ENCODE assay signal across 8 cellular contexts in the genomic region with DNA sequence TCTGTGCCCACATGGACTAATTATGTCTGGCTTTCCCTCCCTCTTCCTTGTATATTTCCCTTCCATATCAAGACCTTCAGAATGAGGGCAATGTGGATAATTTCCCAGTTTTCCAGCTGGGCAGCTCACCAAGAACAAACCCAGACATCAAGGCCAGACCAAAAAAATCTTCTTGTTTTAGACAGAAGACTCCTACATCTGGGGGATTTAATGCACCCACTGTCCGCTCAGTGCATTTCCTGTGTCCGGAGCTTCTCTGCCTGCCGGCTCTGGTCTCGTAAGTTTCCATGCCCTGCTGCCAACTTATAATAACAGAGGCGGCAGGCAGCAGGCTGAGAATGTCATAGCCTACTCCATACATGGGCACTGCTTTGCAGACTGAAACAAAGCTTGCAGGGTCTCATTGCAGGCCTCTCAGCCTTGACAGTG.
DNase-seq lines count a peak whose midpoint lies in the region; ATAC-seq, FAIRE-seq and TF ChIP-seq lines count a peak whose summit lies in the region.

No MANE protein-coding gene starts in this region.

- H3K9ac ChIP-seq in adipocyte (ENCODE audit: low read length) (peak overlapping the region; percentile 18), Karpas-422 (ENCODE audit: low read length) (no peak overlapping the region)

- no peak for DNase-seq in AG04450 (ENCODE audit: low read depth, low spot score)
- DNase-seq in adipocyte (ENCODE audit: low read depth): peak; percentile 28
- DNase-seq in Right ventricle myocardium inferior (ENCODE audit: missing footprints): no peak
- peak in 3 of 6 donors; percentile 28 to 35 (median 33) for DNase-seq in pancreas
- DNase-seq in activated effector memory CD4-positive, alpha-beta T cell treated with anti-CD3 and anti-CD28 coated beads, Interleukin-2, amount 50 U/mL, for 16 hours: no peak
- no peak for DNase-seq in Karpas-422
- DNase-seq in OCI-M2 (lab: John Stamatoyannopoulos, UW; ENCODE audit: unreplicated experiment): no peak
- no peak for DNase-seq in mesenteric fat pad (ENCODE audit: low spot score)

- FAIRE-seq in pancreas (lab: Jason Lieb, UNC): no peak

- no peaks in the 10 kb centered on the region for H3K27me3 ChIP-seq in AG04450 (ENCODE audit: control insufficient read depth, insufficient read depth, low read length)
- no peaks in the 10 kb centered on the region for H3K27me3 ChIP-seq in adipocyte (replicated peaks; ENCODE audit: control insufficient read depth, insufficient read depth, low read length)
- H3K27me3 ChIP-seq in pancreas: no peaks in the 10 kb centered on the region
- no peaks in the 10 kb centered on the region for H3K27me3 ChIP-seq in Karpas-422 (ENCODE audit: low read length)

- H3K36me3 ChIP-seq in adipocyte (ENCODE audit: control insufficient read depth, insufficient read depth, low read length, severe bottlenecking) (peaks cover 9% of the 10 kb centered on the region), pancreas (no peaks in the 10 kb centered on the region), Karpas-422 (ENCODE audit: insufficient read depth, low read length) (no peaks in the 10 kb centered on the region)

- TF ChIP-seq CTCF in AG04450 (IDR thresholded peaks at IDR 0.05; ENCODE audit: low read depth, low read length) (no peak), pancreas (IDR thresholded peaks at IDR 0.05) (no peak)

- peaks cover 28% of the 10 kb centered on the region for H3K4me1 ChIP-seq in adipocyte (ENCODE audit: control insufficient read depth, insufficient read depth, low read length)
- peaks cover 12 to 28% (median 20%) of the 10 kb centered on the region in 3 donors for H3K4me1 ChIP-seq in pancreas
- no peaks in the 10 kb centered on the region for H3K4me1 ChIP-seq in Karpas-422 (ENCODE audit: low read length)

- POLR2A ChIA-PET in AG04450 (lab: Yijun Ruan, JAX): interaction anchor here (0.6 kb wide), 1 partner anchor 214 kb away, joined by 3 read pairs; a partner anchor contains a TSS

- H3K4me3 ChIP-seq in AG04450 (ENCODE audit: low read depth, low read length) (no peak overlapping the region), adipocyte (ENCODE audit: low read length) (peak overlapping the region; percentile 4), pancreas (no peak overlapping the region), Karpas-422 (ENCODE audit: low read length) (no peak overlapping the region)

- no peaks in the 10 kb centered on the region for H3K79me2 ChIP-seq in Karpas-422 (ENCODE audit: low read length)

- WGBS in pancreas, 2 donors: 25 to 36% methylated on average over 5 of the region's 5 CpGs

- no peaks in the 10 kb centered on the region for H3K9me2 ChIP-seq in Karpas-422 (replicated peaks; ENCODE audit: insufficient read depth, low read length)

- ATAC-seq in Right ventricle myocardium inferior: peak; percentile 85
- ATAC-seq in pancreas: peak; percentile 64 to 84 (median 77)

- H3K4me2 ChIP-seq in Karpas-422 (ENCODE audit: low read depth, low read length, poor library complexity, severe bottlenecking): no peak overlapping the region

- H3K9me3 ChIP-seq in AG04450 (ENCODE audit: control insufficient read depth, insufficient read depth, low read length) (peaks cover 4% of the 10 kb centered on the region; the same call in 1 of the 2 replicates), adipocyte (ENCODE audit: control insufficient read depth, low read length) (peaks cover 13% of the 10 kb centered on the region), pancreas (no peaks in the 10 kb centered on the region), Karpas-422 (ENCODE audit: low read length) (no peaks in the 10 kb centered on the region)

- intact Hi-C loops in Right ventricle myocardium inferior (cut with DNase I): loop anchor here (2.0 to 5.0 kb wide), 2 partner anchors 29 to 106 kb away; no protein-coding TSS in a partner anchor
- intact Hi-C loops in pancreas (cut with DNase I): no loop called here

- H3K27ac ChIP-seq in AG04450 (ENCODE audit: low read depth, low read length): peak overlapping the region; percentile 0
- peak overlapping the region; percentile 9 to 72 (median 64) for H3K27ac ChIP-seq in pancreas
- H3K27ac ChIP-seq in Karpas-422 (ENCODE audit: low read length): no peak overlapping the region

- no peaks in the 10 kb centered on the region for H4K20me1 ChIP-seq in Karpas-422 (ENCODE audit: insufficient read depth, low read depth, low read length)

- H2AFZ ChIP-seq in Karpas-422 (ENCODE audit: low read length): no peak overlapping the region

- CTCF ChIA-PET in AG04450 (lab: Charles Lee): no interaction called here
